ENCODE assay signal across 1 cellular context in genomic region chr1:165856606-165857005, GRCh38.
TF ChIP-seq lines count a peak whose summit lies in the region.

No MANE protein-coding gene starts in this region.

TF ChIP-seq in HepG2, 621 proteins besides CTCF, POLR2A, EP300 and RAD21:
- no peak for TF ChIP-seq MTF2 (CRISPR knock-in tag; IDR thresholded peaks at IDR 0.05; ENCODE audit: borderline replicate concordance)
- TF ChIP-seq ZBTB44 (CRISPR knock-in tag; IDR thresholded peaks at IDR 0.05), result no peak
- TF ChIP-seq ZNF138 (CRISPR knock-in tag; IDR thresholded peaks at IDR 0.05; ENCODE audit: low read depth), result no peak
- no peak for TF ChIP-seq SMAD3 (CRISPR knock-in tag; IDR thresholded peaks at IDR 0.05)
- TF ChIP-seq ZBTB4 (CRISPR knock-in tag; IDR thresholded peaks at IDR 0.05; ENCODE audit: borderline replicate concordance), result no peak
